16 cellular contexts compared by ENCODE assay signal in genomic region chr13:31767175-31767900, GRCh38. TPM values are rescaled to one million over a fixed set of nuclear protein-coding genes. Genes with fewer than 3 reads are reported as not detected.
A peak's percentile ranks its signal among the peaks of the same experiment; 100 is the strongest.
DNase-seq lines count a peak whose midpoint lies in the region; ATAC-seq, FAIRE-seq and TF ChIP-seq lines count a peak whose summit lies in the region.
"Had no signal": no experiment of that assay in that cellular context is flagged by ENCODE, and none has a peak within 500 bp of the region (broad histone marks: within the 10 kb centered on the region; RNA-seq: fewer than 3 reads in every experiment).

No MANE protein-coding gene starts in this region.

- no peaks in the 10 kb centered on the region for H3K27me3 ChIP-seq in adipocyte (replicated peaks; ENCODE audit: control insufficient read depth, insufficient read depth, low read length)
- H3K27me3 ChIP-seq: right atrium auricular region had no signal

- no peaks in the 10 kb centered on the region for H3K9me3 ChIP-seq in adipocyte (ENCODE audit: control insufficient read depth, low read length)
- H3K9me3 ChIP-seq: right atrium auricular region had no signal

- H3K36me3 ChIP-seq in adipocyte (ENCODE audit: control insufficient read depth, insufficient read depth, low read length, severe bottlenecking), result no peaks in the 10 kb centered on the region
- H3K36me3 ChIP-seq: right atrium auricular region had no signal

- H3K36me3 Mint-ChIP-seq in stimulated activated memory B cell treated with anti-CD40 and anti-IgM and Interleukin-4, amounts not matched to agents 10 μg/mL and 1 μg/mL and 100 μg/mL, for 72 hours, result no peaks in the 10 kb centered on the region

- TF ChIP-seq CTCF in fibroblast of the aortic adventitia (IDR thresholded peaks at IDR 0.05; ENCODE audit: insufficient read depth, low read length), result no peak

- peak overlapping the region; percentile 74 for H3K9ac ChIP-seq in adipocyte (ENCODE audit: low read length)

- FAIRE-seq in H54 (lab: Jason Lieb, UNC), result peak; percentile 86
- FAIRE-seq: endometrium had no signal

- H3K27me3 Mint-ChIP-seq in stimulated activated memory B cell treated with anti-CD40 and anti-IgM and Interleukin-4, amounts not matched to agents 10 μg/mL and 1 μg/mL and 100 μg/mL, for 72 hours, result no peaks in the 10 kb centered on the region

- peaks cover 41% of the 10 kb centered on the region for H3K4me1 ChIP-seq in adipocyte (ENCODE audit: control insufficient read depth, insufficient read depth, low read length)
- H3K4me1 ChIP-seq: right atrium auricular region had no signal

- ATAC-seq in stimulated activated memory B cell treated with anti-CD40 and anti-IgM and Interleukin-4, amounts not matched to agents 10 μg/mL and 1 μg/mL and 100 μg/mL, for 72 hours, result peak; percentile 20
- no peak for ATAC-seq in GM19395 (IDR thresholded peaks at IDR 0.05; ENCODE audit: unreplicated experiment)
- ATAC-seq: activated CD4-positive, alpha-beta T cell treated with anti-CD3 and anti-CD28 coated beads for 36 hours; activated T-cell treated with anti-CD3 and anti-CD28 coated beads, Interleukin-2, amount 50 U/mL, for 72 hours had no signal

- H3K9me3 Mint-ChIP-seq in stimulated activated memory B cell treated with anti-CD40 and anti-IgM and Interleukin-4, amounts not matched to agents 10 μg/mL and 1 μg/mL and 100 μg/mL, for 72 hours, result no peaks in the 10 kb centered on the region
- H3K9me3 Mint-ChIP-seq: activated T-cell treated with anti-CD3 and anti-CD28 coated beads, Interleukin-2, amount 50 U/mL, for 72 hours had no signal

- DNase-seq in H54 (ENCODE audit: insufficient read length, low spot score) (peak; percentile 15), adipocyte (ENCODE audit: low read depth) (peak; percentile 82), fibroblast of the aortic adventitia (ENCODE audit: low read depth) (peak; percentile 94), D341Med (ENCODE audit: low spot score) (no peak), UCSD-AML1 (lab: John Stamatoyannopoulos, UW; ENCODE audit: unreplicated experiment) (no peak), AML-193 (lab: John Stamatoyannopoulos, UW) (no peak)
- DNase-seq: activated CD4-positive, alpha-beta T cell treated with anti-CD3 and anti-CD28 coated beads for 36 hours; activated T-cell treated with anti-CD3 and anti-CD28 coated beads, Interleukin-2, amount 50 U/mL, for 72 hours; GOT3; NCI-H1930; substantia nigra had no signal

- no peak for TF ChIP-seq POLR2A in H54 (IDR thresholded peaks at IDR 0.05; ENCODE audit: low read depth, low read length)

- H3K4me1 Mint-ChIP-seq in stimulated activated memory B cell treated with anti-CD40 and anti-IgM and Interleukin-4, amounts not matched to agents 10 μg/mL and 1 μg/mL and 100 μg/mL, for 72 hours, result no peaks in the 10 kb centered on the region
- H3K4me1 Mint-ChIP-seq: activated CD4-positive, alpha-beta T cell treated with anti-CD3 and anti-CD28 coated beads for 36 hours had no signal

- H3K4me3 Mint-ChIP-seq in stimulated activated memory B cell treated with anti-CD40 and anti-IgM and Interleukin-4, amounts not matched to agents 10 μg/mL and 1 μg/mL and 100 μg/mL, for 72 hours, result no peak overlapping the region
- H3K4me3 Mint-ChIP-seq: activated CD4-positive, alpha-beta T cell treated with anti-CD3 and anti-CD28 coated beads for 36 hours; activated T-cell treated with anti-CD3 and anti-CD28 coated beads, Interleukin-2, amount 50 U/mL, for 72 hours had no signal

- no peak overlapping the region for H3K27ac Mint-ChIP-seq in stimulated activated memory B cell treated with anti-CD40 and anti-IgM and Interleukin-4, amounts not matched to agents 10 μg/mL and 1 μg/mL and 100 μg/mL, for 72 hours
- H3K27ac Mint-ChIP-seq: activated CD4-positive, alpha-beta T cell treated with anti-CD3 and anti-CD28 coated beads for 36 hours; activated T-cell treated with anti-CD3 and anti-CD28 coated beads, Interleukin-2, amount 50 U/mL, for 72 hours had no signal

- H3K4me3 ChIP-seq in adipocyte (ENCODE audit: low read length), result peak overlapping the region; percentile 48
- H3K4me3 ChIP-seq in fibroblast of the aortic adventitia (ENCODE audit: low read depth, low read length), result no peak overlapping the region
- H3K4me3 ChIP-seq: right atrium auricular region had no signal

RNA-seq across cellular contexts. Expression of gene RXFP2, which starts 28.0 kb away (rescaled TPM):
- not detected in 2 replicates for total RNA-seq in fibroblast of the aortic adventitia (ENCODE audit: low replicate concordance)
- total RNA-seq: activated CD4-positive, alpha-beta T cell treated with anti-CD3 and anti-CD28 coated beads for 36 hours; activated T-cell treated with anti-CD3 and anti-CD28 coated beads, Interleukin-2, amount 50 U/mL, for 72 hours; mucosa of gallbladder; right atrium auricular region had no signal

Comparison
In these comparisons a context has a peak if more than half of its experiments do, and no peak if none do; other contexts are left out.
1. DNase-seq: peak in H54 (single experiment), adipocyte (single experiment) and fibroblast of the aortic adventitia (single experiment); none in D341Med (single experiment), UCSD-AML1 (single experiment) and AML-193 (0 of 2).